8 cellular contexts compared by ENCODE assay signal in the genomic region with DNA sequence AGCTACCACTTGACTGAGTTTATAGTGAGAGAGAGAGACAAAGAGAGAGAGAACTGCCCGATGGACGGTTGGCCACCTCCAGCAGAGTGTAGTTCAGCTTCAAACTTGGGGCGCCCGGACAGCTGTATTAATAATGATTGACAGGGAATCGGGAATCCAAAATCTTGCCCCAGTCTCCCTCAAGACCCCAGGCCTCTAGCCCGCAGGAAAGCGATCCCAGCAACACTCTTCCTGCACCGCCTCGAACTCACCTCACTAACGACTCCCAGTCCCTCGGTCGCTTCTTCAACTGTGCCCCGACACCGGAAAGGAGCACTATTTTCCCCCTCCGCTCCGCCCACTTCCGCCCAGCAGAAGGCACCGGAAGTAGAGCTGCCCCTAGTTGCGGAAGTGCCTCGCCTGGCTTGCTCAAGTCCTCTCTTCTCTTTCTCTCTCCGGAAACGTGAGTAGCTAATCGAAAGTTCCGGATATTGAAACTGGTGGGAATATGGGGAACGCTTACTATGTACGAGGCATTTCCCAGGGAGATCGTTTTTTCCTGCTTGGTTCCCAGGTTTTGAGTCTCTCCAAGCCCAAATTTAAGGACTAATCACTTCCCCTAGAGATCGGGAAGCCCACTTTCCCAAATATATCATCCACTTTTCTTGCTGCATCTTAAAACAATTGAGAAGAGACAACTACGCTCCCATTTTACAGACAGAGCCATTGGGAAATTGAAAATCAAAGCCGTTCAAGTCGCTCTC. TPM values are rescaled to one million over a fixed set of nuclear protein-coding genes. Genes with fewer than 3 reads are reported as not detected.
DNase-seq lines count a peak whose midpoint lies in the region; ATAC-seq, FAIRE-seq and TF ChIP-seq lines count a peak whose summit lies in the region.

A gene with protein sequence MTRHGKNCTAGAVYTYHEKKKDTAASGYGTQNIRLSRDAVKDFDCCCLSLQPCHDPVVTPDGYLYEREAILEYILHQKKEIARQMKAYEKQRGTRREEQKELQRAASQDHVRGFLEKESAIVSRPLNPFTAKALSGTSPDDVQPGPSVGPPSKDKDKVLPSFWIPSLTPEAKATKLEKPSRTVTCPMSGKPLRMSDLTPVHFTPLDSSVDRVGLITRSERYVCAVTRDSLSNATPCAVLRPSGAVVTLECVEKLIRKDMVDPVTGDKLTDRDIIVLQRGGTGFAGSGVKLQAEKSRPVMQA (minus strand): TSS at position 293 of the 743 bp plus-strand sequence. CDS start 19,865 bp downstream, outside the sequence.

- peaks cover 2% of the 10 kb centered on the region; the same call in 1 of the 2 replicates for H3K79me1 ChIP-seq in H1 (ENCODE audit: low read depth, low read length)
- peaks cover 3% of the 10 kb centered on the region for H3K79me1 ChIP-seq in mesendoderm (ENCODE audit: low read length)

- H3K79me2 ChIP-seq in H1 (ENCODE audit: control insufficient read depth in 1 of 2, insufficient read depth in 2 of 2, low read length in 2 of 2) (peaks cover 5 to 34% of the 10 kb centered on the region in 2 experiments), mesendoderm (ENCODE audit: control insufficient read depth, insufficient read depth, low read length) (peaks cover 12% of the 10 kb centered on the region)

- H3K4me1 ChIP-seq in CD8-positive, alpha-beta T cell (ENCODE audit: insufficient read depth, low read length), result peaks cover 22% of the 10 kb centered on the region
- H3K4me1 ChIP-seq in NT2/D1 (ENCODE audit: insufficient read depth, insufficient read length), result peaks cover 7% of the 10 kb centered on the region
- H3K4me1 ChIP-seq in H1 (replicated peaks in 1 of 4; ENCODE audit: control insufficient read depth in 3 of 4, insufficient read depth in 4 of 4, low read length in 3 of 4), result peaks cover 2 to 19% (median 8%) of the 10 kb centered on the region in 4 experiments
- peaks cover 2% of the 10 kb centered on the region for H3K4me1 ChIP-seq in mesendoderm (ENCODE audit: control insufficient read depth, low read depth, low read length)

- DNase-seq in CD8-positive, alpha-beta T cell, result peak; percentile 93 to 98 (median 96)
- peak; percentile 89 for DNase-seq in GM20000 (ENCODE audit: low spot score)
- DNase-seq in HTR-8/SVneo (ENCODE audit: insufficient read length, low spot score), result peak; percentile 91
- DNase-seq in NT2/D1 (ENCODE audit: low read depth, low spot score), result peak; percentile 92
- DNase-seq in activated CD8-positive, alpha-beta memory T cell treated with anti-CD3 and anti-CD28 coated beads for 48 hours (ENCODE audit: low read depth in 2 of 3, low spot score in 2 of 3), result peak; percentile 87 to 98 (median 89)
- DNase-seq in H1 (ENCODE audit: low read depth in 1 of 2, low spot score in 2 of 2), result peak; percentile 89 to 95
- DNase-seq in mesendoderm, result peak; percentile 98
- peak; percentile 90 for DNase-seq in stimulated activated CD8-positive, alpha-beta memory T cell treated with anti-CD3 and anti-CD28 coated beads, Interleukin-12 subunit alpha, Interleukin-12 subunit beta, amount 100 ng/mL, for 4 hours (ENCODE audit: low read depth)

- peaks cover 0 to 1% of the 10 kb centered on the region in 2 experiments for H4K20me1 ChIP-seq in H1 (replicated peaks in 1 of 2; ENCODE audit: control insufficient read depth in 1 of 2, insufficient read depth in 2 of 2, low read length in 2 of 2)

- H3K4me3 Mint-ChIP-seq in CD8-positive, alpha-beta T cell, result peak within 1 kb of the TSS; percentile 95

- H3K36me3 Mint-ChIP-seq in CD8-positive, alpha-beta T cell, result peaks cover 18% of the 10 kb centered on the region

- H3K4ac ChIP-seq in H1 (replicated peaks; ENCODE audit: insufficient read length, low read depth, low read length) (peak within 1 kb of the TSS; percentile 50), mesendoderm (ENCODE audit: low read depth, low read length) (no peak within 1 kb of the TSS)

- CTCF ChIA-PET in CD8-positive, alpha-beta T cell (lab: Charles Lee), result interaction anchor here (1.0 to 5.4 kb wide), 15 partner anchors 9 to 110 kb away, joined by 3 to 31 read pairs (median 4); a partner anchor contains a TSS
- CTCF ChIA-PET in H1 (lab: Charles Lee; ENCODE audit: partially characterized antibody), result interaction anchor here (0.8 to 6.4 kb wide), 6 partner anchors 10 to 74 kb away, joined by 3 to 55 read pairs (median 3); no protein-coding TSS in a partner anchor

- no peak within 1 kb of the TSS for H2BK20ac ChIP-seq in H1 (ENCODE audit: low read length)

- no peak within 1 kb of the TSS for H3K56ac ChIP-seq in H1 (replicated peaks; ENCODE audit: insufficient read length, low read depth, low read length)
- H3K56ac ChIP-seq in mesendoderm (ENCODE audit: low read length), result peak within 1 kb of the TSS; percentile 89

- H2BK120ac ChIP-seq in H1 (replicated peaks; ENCODE audit: low read depth, low read length) (no peak within 1 kb of the TSS), mesendoderm (ENCODE audit: low read depth, low read length) (no peak within 1 kb of the TSS)

- TF ChIP-seq POLR2A in H1 (IDR thresholded peaks at IDR 0.05; ENCODE audit: control extremely low read depth in 1 of 2, low read depth in 2 of 2, low read length in 2 of 2), result peak; percentile 95 to 99

- H3K9ac ChIP-seq in NT2/D1 (ENCODE audit: insufficient read length, low read depth) (peak within 1 kb of the TSS; percentile 93), H1 (replicated peaks in 1 of 4; ENCODE audit: extremely low read depth in 1 of 4, low read depth in 3 of 4, low read length in 3 of 4) (peak within 1 kb of the TSS; percentile 81 to 90 (median 84)), mesendoderm (ENCODE audit: low read length) (peak within 1 kb of the TSS; percentile 80)

- no peak for TF ChIP-seq CTCF in CD8-positive, alpha-beta T cell (IDR thresholded peaks at IDR 0.05)
- TF ChIP-seq CTCF in GM20000 (IDR thresholded peaks at IDR 0.05; ENCODE audit: extremely low read depth, missing control alignments) (no peak), H1 (IDR thresholded peaks at IDR 0.05; ENCODE audit: control extremely low read depth in 1 of 3, insufficient read depth in 1 of 3, low read depth in 1 of 3, low read length in 3 of 3) (no peak)

- no peak within 1 kb of the TSS for H2BK12ac ChIP-seq in H1 (ENCODE audit: low read depth, low read length)

- no peak within 1 kb of the TSS for H3K23ac ChIP-seq in H1 (ENCODE audit: insufficient read length)
- H3K23ac ChIP-seq in mesendoderm (ENCODE audit: low read length), result peak within 1 kb of the TSS; percentile 32

- POLR2A ChIA-PET in CD8-positive, alpha-beta T cell (lab: Charles Lee), result interaction anchor here (0.6 to 3.3 kb wide), 21 partner anchors 9 to 129 kb away, joined by 3 to 30 read pairs (median 6); a partner anchor contains a TSS
- POLR2A ChIA-PET in H1 (lab: Charles Lee; ENCODE audit: partially characterized antibody), result interaction anchor here (0.6 to 5.4 kb wide), 42 partner anchors 10 to 290 kb away, joined by 3 to 45 read pairs (median 4); a partner anchor contains a TSS

- H2BK5ac ChIP-seq in H1 (ENCODE audit: low read depth, low read length) (peak within 1 kb of the TSS; percentile 86; the same call in 1 of the 2 replicates), mesendoderm (ENCODE audit: low read length) (peak within 1 kb of the TSS; percentile 27)

- intact Hi-C loops in CD8-positive, alpha-beta T cell (cut with DNase I, micrococcal nuclease), result loop anchor here (1.0 kb wide), 3 partner anchors 10 to 61 kb away; a partner anchor contains a TSS

- peak within 1 kb of the TSS; percentile 36 for H4K91ac ChIP-seq in H1 (replicated peaks; ENCODE audit: insufficient read length, low read length)

- no peaks in the 10 kb centered on the region for H3K27me3 ChIP-seq in CD8-positive, alpha-beta T cell (ENCODE audit: insufficient read depth, low read length)
- H3K27me3 ChIP-seq in NT2/D1 (ENCODE audit: insufficient read depth, insufficient read length) (no peaks in the 10 kb centered on the region), H1 (replicated peaks in 1 of 4; ENCODE audit: control insufficient read depth in 3 of 4, extremely low read depth in 1 of 4, insufficient read depth in 3 of 4, low read length in 3 of 4) (no peaks in the 10 kb centered on the region), mesendoderm (ENCODE audit: insufficient read depth, low read length, poor library complexity) (no peaks in the 10 kb centered on the region)

- peak within 1 kb of the TSS; percentile 75 to 90 for H3K4me2 ChIP-seq in H1 (ENCODE audit: insufficient read depth in 1 of 2, low read depth in 2 of 2, low read length in 2 of 2)
- H3K4me2 ChIP-seq in mesendoderm (ENCODE audit: low read length), result peak within 1 kb of the TSS; percentile 89

- H3K23me2 ChIP-seq in H1 (ENCODE audit: low read depth, low read length), result peaks cover 4% of the 10 kb centered on the region

- peak within 1 kb of the TSS; percentile 63; the same call in 1 of the 2 replicates for H2AFZ ChIP-seq in H1 (ENCODE audit: low read length)

- H3K9me3 ChIP-seq in CD8-positive, alpha-beta T cell (ENCODE audit: low read length), result no peaks in the 10 kb centered on the region
- H3K9me3 ChIP-seq in NT2/D1 (ENCODE audit: insufficient read depth, low read length) (no peaks in the 10 kb centered on the region), H1 (ENCODE audit: insufficient read depth in 2 of 2, low read depth in 1 of 2, low read length in 1 of 2) (no peaks in the 10 kb centered on the region)

- H2AK5ac ChIP-seq in H1 (ENCODE audit: low read depth, low read length), result 0 out of 2 replicates have a peak within 1 kb of the TSS, but pooled peaks have one; percentile 34
- peak within 1 kb of the TSS; percentile 1 for H2AK5ac ChIP-seq in mesendoderm (ENCODE audit: low read length)

- peak within 1 kb of the TSS; percentile 68 for H3K4me3 ChIP-seq in CD8-positive, alpha-beta T cell (ENCODE audit: low read depth, low read length)
- H3K4me3 ChIP-seq in NT2/D1 (ENCODE audit: insufficient read length, low read depth) (peak within 1 kb of the TSS; percentile 67), H1 (ENCODE audit: extremely low read depth in 1 of 4, insufficient read depth in 2 of 4, low read depth in 3 of 4, low read length in 4 of 4) (peak within 1 kb of the TSS; percentile 87 to 99 (median 92)), mesendoderm (ENCODE audit: low read length) (peak within 1 kb of the TSS; percentile 63)

- no peaks in the 10 kb centered on the region for H3K9me3 Mint-ChIP-seq in CD8-positive, alpha-beta T cell

- peak within 1 kb of the TSS; percentile 72 for H4K8ac ChIP-seq in H1 (ENCODE audit: extremely low read depth, insufficient read depth, low read length)
- peak within 1 kb of the TSS; percentile 3 for H4K8ac ChIP-seq in mesendoderm (ENCODE audit: low read depth, low read length)

- WGBS in H1 (ENCODE audit: extremely low coverage in 1 of 2, insufficient coverage in 1 of 2, insufficient read length in 1 of 2, insufficient replicate concordance in 2 of 2, low coverage in 1 of 2, low lambda C conversion rate in 2 of 2, missing lambda C conversion rate in 1 of 2), 2 experiments, result 5% methylated on average over 31 of the region's 31 CpGs; no CpG with 5 or more reads in 1 of the 2 experiments
- WGBS in mesendoderm (ENCODE audit: extremely low coverage, insufficient coverage, low lambda C conversion rate), result no CpG with 5 or more reads among the region's 31 CpGs

- H3K18ac ChIP-seq in H1 (ENCODE audit: extremely low read depth, low read length) (peak within 1 kb of the TSS; percentile 75; the same call in 1 of the 2 replicates), mesendoderm (ENCODE audit: low read length) (peak within 1 kb of the TSS; percentile 45)

- peaks cover 2% of the 10 kb centered on the region for H3K36me3 ChIP-seq in CD8-positive, alpha-beta T cell (ENCODE audit: insufficient read depth, low read length)
- H3K36me3 ChIP-seq in NT2/D1 (ENCODE audit: insufficient read depth, insufficient read length, low read length) (peaks cover 9% of the 10 kb centered on the region), H1 (ENCODE audit: control insufficient read depth in 2 of 4, insufficient read depth in 4 of 4, low read length in 3 of 4) (no peaks in the 10 kb centered on the region; a peak in 2 of 8 replicates), mesendoderm (ENCODE audit: control insufficient read depth, insufficient read depth, low read length) (no peaks in the 10 kb centered on the region)

- TF ChIP-seq RAD21 in H1 (IDR thresholded peaks at IDR 0.05 in 1 of 2, conservative IDR thresholded peaks at IDR 0.05 in 1 of 2; ENCODE audit: low read depth in 2 of 2, low read length in 2 of 2), result no peak

- FAIRE-seq in HTR-8/SVneo (lab: Jason Lieb, UNC), result peak; percentile 48
- peak; percentile 62 for FAIRE-seq in H1 (lab: Jason Lieb, UNC)

- TF ChIP-seq EP300 in H1 (IDR thresholded peaks at IDR 0.05; ENCODE audit: borderline replicate concordance in 1 of 2, low read depth in 2 of 2, low read length in 2 of 2), result 0 out of 3 replicates have a peak, but pooled peaks of 1 of the 2 experiments have one; percentile 47

- no peak within 1 kb of the TSS for H3K14ac ChIP-seq in H1 (ENCODE audit: insufficient read length)

- H3K27me3 Mint-ChIP-seq in CD8-positive, alpha-beta T cell (ENCODE audit: low read depth), result no peaks in the 10 kb centered on the region

- H4K5ac ChIP-seq in H1 (ENCODE audit: insufficient read length, low read depth, low read length), result no peak within 1 kb of the TSS
- peak within 1 kb of the TSS; percentile 22 for H4K5ac ChIP-seq in mesendoderm (ENCODE audit: low read length)

- H3K27ac Mint-ChIP-seq in CD8-positive, alpha-beta T cell, result peak within 1 kb of the TSS; percentile 94

- H3K27ac ChIP-seq in CD8-positive, alpha-beta T cell (ENCODE audit: low read depth, low read length), result peak within 1 kb of the TSS; percentile 63
- H3K27ac ChIP-seq in H1 (ENCODE audit: low read depth, low read length), result peak within 1 kb of the TSS; percentile 51
- H3K27ac ChIP-seq in mesendoderm (ENCODE audit: low read depth, low read length), result no peak within 1 kb of the TSS

- H2BK15ac ChIP-seq in H1 (ENCODE audit: low read length) (peak within 1 kb of the TSS; percentile 88; the same call in 1 of the 2 replicates), mesendoderm (replicated peaks; ENCODE audit: low read depth) (no peak within 1 kb of the TSS)

- ATAC-seq in CD8-positive, alpha-beta T cell, result peak; percentile 97

- peaks cover 39% of the 10 kb centered on the region for H3K4me1 Mint-ChIP-seq in CD8-positive, alpha-beta T cell (ENCODE audit: low read depth)

RNA-seq across cellular contexts. Expression of the gene that starts here (rescaled TPM):
- total RNA-seq in CD8-positive, alpha-beta T cell, result 100 to 1,000 TPM; 103 to 110 TPM
- 85.1 and 93.8 TPM in 2 replicates for total RNA-seq in H1 (2021; fragmentation: NEBNext Ultra II Directional; extraction: Animal tissue kit (Norgen Biotek cat#: 25700))
- 192 and 254 TPM in 2 replicates for polyA plus RNA-seq in H1 (2011; rRNA removed)
- 176 TPM for polyA plus RNA-seq in H1 (2011; cell fraction: cytosol; rRNA removed)
- polyA plus RNA-seq in H1 (2011; cell fraction: nucleus; rRNA removed), result 194 TPM
- polyA plus RNA-seq in H1 (2012, experiment 1 of 2), result 110 to 131 TPM (median 125 TPM) in 4 replicates
- polyA plus RNA-seq in H1 (2012, experiment 2 of 2), result 159 TPM
- 52.7 TPM for polyA plus RNA-seq in H1 (2013, experiment 1 of 2)
- polyA plus RNA-seq in H1 (2013, experiment 2 of 2), result 50.1 TPM
- 67.6 and 81.3 TPM in 2 replicates for polyA minus RNA-seq in H1 (2011; rRNA and poly(A)+ RNA removed)
- polyA minus RNA-seq in H1 (2011; cell fraction: cytosol; rRNA and poly(A)+ RNA removed), result 69.6 TPM
- 59.9 TPM for polyA minus RNA-seq in H1 (2011; cell fraction: nucleus; rRNA and poly(A)+ RNA removed)
- 54.8 TPM for polyA plus RNA-seq in mesendoderm (2013, experiment 1 of 2)
- polyA plus RNA-seq in mesendoderm (2013, experiment 2 of 2), result 56.3 TPM
